9 cellular contexts compared by ENCODE assay signal in genomic region chr15:34335176-34335575, GRCh38. TPM values are rescaled to one million over a fixed set of nuclear protein-coding genes. Genes with fewer than 3 reads are reported as not detected.
A peak's percentile ranks its signal among the peaks of the same experiment; 100 is the strongest.
DNase-seq lines count a peak whose midpoint lies in the region; ATAC-seq and TF ChIP-seq lines count a peak whose summit lies in the region.
"Had no signal": no experiment of that assay in that cellular context is flagged by ENCODE, and none has a peak within 500 bp of the region (broad histone marks: within the 10 kb centered on the region; RNA-seq: fewer than 3 reads in every experiment).

No MANE protein-coding gene starts in this region.

- H3K9ac ChIP-seq in BLaER1, result peak overlapping the region; percentile 65

- H4K20me1 ChIP-seq in BLaER1, result no peaks in the 10 kb centered on the region

- H3K9me3 ChIP-seq in BLaER1 (no peaks in the 10 kb centered on the region), ascending aorta (no peaks in the 10 kb centered on the region), muscle layer of duodenum (ENCODE audit: control insufficient read depth in 1 of 2, low read length in 2 of 2) (no peaks in the 10 kb centered on the region), WERI-Rb-1 (ENCODE audit: severe bottlenecking) (no peaks in the 10 kb centered on the region)

- H3K27ac ChIP-seq in BLaER1, result peak overlapping the region; percentile 70
- peak overlapping the region; percentile 74 to 90 for H3K27ac ChIP-seq in ascending aorta
- peak overlapping the region; percentile 81 for H3K27ac ChIP-seq in muscle layer of duodenum (ENCODE audit: low read length)
- H3K27ac ChIP-seq in WERI-Rb-1, result no peak overlapping the region

- peaks cover 77% of the 10 kb centered on the region for H3K4me1 ChIP-seq in BLaER1
- H3K4me1 ChIP-seq in ascending aorta, result peaks cover 7 to 18% of the 10 kb centered on the region in 2 donors
- H3K4me1 ChIP-seq in muscle layer of duodenum (ENCODE audit: control insufficient read depth in 1 of 2, insufficient read depth in 2 of 2, low read length in 2 of 2), result peaks cover 0 to 19% of the 10 kb centered on the region in 2 donors

- intact Hi-C loops in ascending aorta (cut with DNase I), result loop anchor here (2.0 to 5.0 kb wide), 2 partner anchors 38 to 252 kb away; no protein-coding TSS in a partner anchor

- no peak for TF ChIP-seq CTCF in ascending aorta (IDR thresholded peaks at IDR 0.05)
- TF ChIP-seq CTCF in WERI-Rb-1 (IDR thresholded peaks at IDR 0.05; ENCODE audit: low read depth, low read length), result no peak

- H3K36me3 ChIP-seq in BLaER1 (peaks cover 2% of the 10 kb centered on the region; the same call in 1 of the 2 replicates), ascending aorta (peaks cover 0 to under 1% of the 10 kb centered on the region in 2 donors), muscle layer of duodenum (ENCODE audit: control insufficient read depth in 1 of 2, insufficient read depth in 2 of 2, low read length in 2 of 2) (no peaks in the 10 kb centered on the region), WERI-Rb-1 (no peaks in the 10 kb centered on the region)

- H3K4me3 ChIP-seq in BLaER1 (peak overlapping the region; percentile 86), ascending aorta (peak overlapping the region; percentile 71 to 99), muscle layer of duodenum (ENCODE audit: low read depth in 1 of 2, low read length in 2 of 2) (peak overlapping the region in 1 of 2 donors; percentile 92), WERI-Rb-1 (ENCODE audit: low read depth, low read length) (no peak overlapping the region)

- H3K27me3 ChIP-seq in BLaER1 (no peaks in the 10 kb centered on the region), ascending aorta (no peaks in the 10 kb centered on the region), muscle layer of duodenum (ENCODE audit: low read depth, low read length) (no peaks in the 10 kb centered on the region), WERI-Rb-1 (ENCODE audit: insufficient read depth, low read depth, severe bottlenecking) (no peaks in the 10 kb centered on the region)

- ATAC-seq in HG03342 (IDR thresholded peaks at IDR 0.05; ENCODE audit: unreplicated experiment), result no peak

- H3K4me2 ChIP-seq in BLaER1, result peak overlapping the region; percentile 95

- in situ Hi-C loops in KBM-7 (cut with MboI; ENCODE audit: low pct_unique_long_range_greater_than_20kb, low sequenced_read_pairs), result no loop called here

- DNase-seq in KBM-7 (peak; percentile 77), ascending aorta (ENCODE audit: low spot score in 2 of 2) (no peak), WERI-Rb-1 (no peak), NCI-H1105 treated with DMSO at 0.1 percent for 48 hours (lab: John Stamatoyannopoulos, UW) (no peak), T1000 (lab: John Stamatoyannopoulos, UW) (no peak)

RNA-seq across cellular contexts. Expression of gene SLC12A6, which starts 2.4 kb away (rescaled TPM):
- total RNA-seq in ascending aorta, result 65.8 TPM

RNA-seq across cellular contexts. Expression of gene NOP10, which starts 7.8 kb away (rescaled TPM):
- 212 TPM for total RNA-seq in ascending aorta

RNA-seq across cellular contexts. Expression of gene NUTM1, which starts 7.9 kb away (rescaled TPM):
- total RNA-seq in ascending aorta, result not detected
- total RNA-seq: myocyte had no signal

RNA-seq across cellular contexts. Expression of gene LPCAT4, which starts 31.8 kb away (rescaled TPM):
- 113 TPM for total RNA-seq in ascending aorta
